In genomic region chr9:36204906-36205547, GRCh38 we compare ENCODE assay signal across 11 cellular contexts. TPM values are rescaled to one million over a fixed set of nuclear protein-coding genes. Genes with fewer than 3 reads are reported as not detected.
DNase-seq lines count a peak whose midpoint lies in the region; ATAC-seq and TF ChIP-seq lines count a peak whose summit lies in the region.
"Had no signal": no experiment of that assay in that cellular context is flagged by ENCODE, and none has a peak within 500 bp of the region (broad histone marks: within the 10 kb centered on the region; RNA-seq: fewer than 3 reads in every experiment).

No MANE protein-coding gene starts in this region.

- H3F3A ChIP-seq in neural progenitor cell (ENCODE audit: low read depth), result no peaks in the 10 kb centered on the region

- no peak for DNase-seq in GM13977 (ENCODE audit: low spot score)
- no peak for DNase-seq in Panc1 (ENCODE audit: low read depth, low spot score)
- DNase-seq in fibroblast of pulmonary artery (ENCODE audit: low read depth), result no peak
- DNase-seq in neural progenitor cell (ENCODE audit: low spot score), result peak; percentile 35
- no peak for DNase-seq in pons (ENCODE audit: low spot score)
- DNase-seq in kidney glomerular epithelial cell (lab: John Stamatoyannopoulos, UW), result no peak
- DNase-seq in activated CD4-positive, alpha-beta T cell treated with anti-CD3 and anti-CD28 coated beads, Interleukin-2, amount 10 ng/mL, durations not matched to agents 24 days and 14 days, result no peak
- DNase-seq: NCI-H1930, T-helper 1 cell had no signal

- H3K27ac ChIP-seq in Panc1 (ENCODE audit: low read length), result no peak overlapping the region
- H3K27ac ChIP-seq in neural progenitor cell, result no peak overlapping the region

- H2AFZ ChIP-seq in neural progenitor cell (replicated peaks), result no peak overlapping the region

- H3K4me1 Mint-ChIP-seq in neural progenitor cell, result peaks cover 13% of the 10 kb centered on the region
- peaks cover 37% of the 10 kb centered on the region for H3K4me1 Mint-ChIP-seq in activated CD4-positive, alpha-beta T cell treated with anti-CD3 and anti-CD28 coated beads, Interleukin-2, amount 10 ng/mL, durations not matched to agents 24 days and 14 days

- H3K9me3 Mint-ChIP-seq in neural progenitor cell, result no peaks in the 10 kb centered on the region
- H3K9me3 Mint-ChIP-seq in activated CD4-positive, alpha-beta T cell treated with anti-CD3 and anti-CD28 coated beads, Interleukin-2, amount 10 ng/mL, durations not matched to agents 24 days and 14 days, result no peaks in the 10 kb centered on the region
- H3K9me3 Mint-ChIP-seq: activated T-helper 1 cell treated with anti-CD3 and anti-CD28 coated beads, Interleukin-12 subunit alpha, Interleukin-12 subunit beta, Interleukin-2, Interleukin-4 antibody, amounts not matched to agents 30 ng/mL and 10 ng/mL and 1 ng/mL, durations not matched to agents 14 hours and 24 hours and 36 hours had no signal

- CTCF ChIA-PET in Panc1 (lab: Charles Lee), result interaction anchor here (1.2 kb wide), 1 partner anchor 13 kb away, joined by 4 read pairs; no protein-coding TSS in a partner anchor

- H3K27me3 ChIP-seq in Panc1 (ENCODE audit: control insufficient read depth, insufficient read depth, low read length) (no peaks in the 10 kb centered on the region), neural progenitor cell (no peaks in the 10 kb centered on the region)

- no peak overlapping the region for H3K4me3 Mint-ChIP-seq in neural progenitor cell
- H3K4me3 Mint-ChIP-seq in activated CD4-positive, alpha-beta T cell treated with anti-CD3 and anti-CD28 coated beads, Interleukin-2, amount 10 ng/mL, durations not matched to agents 24 days and 14 days, result no peak overlapping the region
- H3K4me3 Mint-ChIP-seq: activated T-helper 1 cell treated with anti-CD3 and anti-CD28 coated beads, Interleukin-12 subunit alpha, Interleukin-12 subunit beta, Interleukin-2, Interleukin-4 antibody, amounts not matched to agents 30 ng/mL and 10 ng/mL and 1 ng/mL, durations not matched to agents 14 hours and 24 hours and 36 hours had no signal

- intact Hi-C loops in Panc1 (cut with micrococcal nuclease; ENCODE audit: unreplicated experiment), result no loop called here
- intact Hi-C loops in activated CD4-positive, alpha-beta T cell treated with anti-CD3 and anti-CD28 coated beads, Interleukin-2, amount 10 ng/mL, durations not matched to agents 24 days and 14 days (cut with micrococcal nuclease), result no loop called here

- H3K27ac Mint-ChIP-seq in neural progenitor cell, result no peak overlapping the region
- no peak overlapping the region for H3K27ac Mint-ChIP-seq in activated CD4-positive, alpha-beta T cell treated with anti-CD3 and anti-CD28 coated beads, Interleukin-2, amount 10 ng/mL, durations not matched to agents 24 days and 14 days

- TF ChIP-seq CTCF in GM13977 (IDR thresholded peaks at IDR 0.05; ENCODE audit: extremely low read depth, insufficient read depth, missing control alignments), result peak; percentile 22
- TF ChIP-seq CTCF in Panc1 (IDR thresholded peaks at IDR 0.05), result no peak
- TF ChIP-seq CTCF in fibroblast of pulmonary artery (IDR thresholded peaks at IDR 0.05; ENCODE audit: low read length, missing control alignments), result peak; percentile 28
- TF ChIP-seq CTCF in neural progenitor cell (IDR thresholded peaks at IDR 0.05), result peak; percentile 43

- peaks cover 5% of the 10 kb centered on the region for H3K27me3 Mint-ChIP-seq in neural progenitor cell (ENCODE audit: insufficient read depth, low read depth)
- no peaks in the 10 kb centered on the region for H3K27me3 Mint-ChIP-seq in activated CD4-positive, alpha-beta T cell treated with anti-CD3 and anti-CD28 coated beads, Interleukin-2, amount 10 ng/mL, durations not matched to agents 24 days and 14 days

- in situ Hi-C loops in GM13977 (cut with MboI; ENCODE audit: low pct_unique_long_range_greater_than_20kb, low sequenced_read_pairs, unreplicated experiment), result no loop called here
- in situ Hi-C loops in Panc1 (cut with HindIII; ENCODE audit: low pct_unique_long_range_greater_than_20kb, low sequenced_read_pairs), result no loop called here

- H3K36me3 ChIP-seq in Panc1 (ENCODE audit: control insufficient read depth, insufficient read depth, low read length) (peaks cover 79% of the 10 kb centered on the region), neural progenitor cell (peaks cover 10% of the 10 kb centered on the region)

- no TSS peak for BruUV-seq in Panc1 (replicated peaks; lab: Mats Ljungman, UMichigan)

- no peak overlapping the region for H3K4me2 ChIP-seq in neural progenitor cell

- peaks cover 11% of the 10 kb centered on the region; the same call in 1 of the 2 replicates for H3K4me1 ChIP-seq in Panc1 (ENCODE audit: control insufficient read depth, insufficient read depth, low read length)
- H3K4me1 ChIP-seq in neural progenitor cell, result no peaks in the 10 kb centered on the region

- H3K79me2 ChIP-seq in neural progenitor cell (ENCODE audit: low read depth), result peaks cover 23% of the 10 kb centered on the region

- H3K9me3 ChIP-seq in Panc1 (ENCODE audit: control insufficient read depth, insufficient read depth, low read depth, low read length) (no peaks in the 10 kb centered on the region), neural progenitor cell (ENCODE audit: low read depth) (no peaks in the 10 kb centered on the region)

- POLR2A ChIA-PET in Panc1 (lab: Charles Lee), result no interaction called here

- ATAC-seq in Panc1, result peak; percentile 84
- ATAC-seq in HG02938 (IDR thresholded peaks at IDR 0.05; ENCODE audit: unreplicated experiment), result no peak

- no peak overlapping the region for H3K9ac ChIP-seq in neural progenitor cell

- peaks cover 41% of the 10 kb centered on the region for H3K36me3 Mint-ChIP-seq in neural progenitor cell
- peaks cover 85% of the 10 kb centered on the region for H3K36me3 Mint-ChIP-seq in activated CD4-positive, alpha-beta T cell treated with anti-CD3 and anti-CD28 coated beads, Interleukin-2, amount 10 ng/mL, durations not matched to agents 24 days and 14 days (ENCODE audit: low read depth)

- peaks cover 38% of the 10 kb centered on the region for H4K20me1 ChIP-seq in neural progenitor cell (ENCODE audit: low read depth)

- H3K4me3 ChIP-seq in Panc1 (ENCODE audit: low read depth in 2 of 2, low read length in 2 of 2), result no peak overlapping the region
- H3K4me3 ChIP-seq in fibroblast of pulmonary artery (replicated peaks; ENCODE audit: low read depth, low read length), result no peak overlapping the region
- no peak overlapping the region for H3K4me3 ChIP-seq in neural progenitor cell

RNA-seq across cellular contexts. Expression of gene CLTA, which starts 14.3 kb away (rescaled TPM):
- total RNA-seq in Panc1 (2021; ENCODE audit: unreplicated experiment), result 760 TPM
- 733 TPM for polyA plus RNA-seq in Panc1 (2012; ENCODE audit: insufficient read length)
- 199 and 203 TPM in 2 replicates for total RNA-seq in neural progenitor cell (ENCODE audit: low replicate concordance)
- 173 and 177 TPM in 2 replicates for total RNA-seq in activated CD4-positive, alpha-beta T cell treated with anti-CD3 and anti-CD28 coated beads, Interleukin-2, amount 10 ng/mL, durations not matched to agents 24 days and 14 days

RNA-seq across cellular contexts. Expression of gene CCIN, which starts 35.8 kb away (rescaled TPM):
- total RNA-seq in Panc1 (2021; ENCODE audit: unreplicated experiment) (0.13 TPM), neural progenitor cell (ENCODE audit: low replicate concordance) (not detected in 2 replicates)
- polyA plus RNA-seq in Panc1 (2012; ENCODE audit: insufficient read length), result not detected
- total RNA-seq in activated CD4-positive, alpha-beta T cell treated with anti-CD3 and anti-CD28 coated beads, Interleukin-2, amount 10 ng/mL, durations not matched to agents 24 days and 14 days, result not detected in 2 replicates
- total RNA-seq: activated T-helper 1 cell treated with anti-CD3 and anti-CD28 coated beads, Interleukin-12 subunit alpha, Interleukin-12 subunit beta, Interleukin-2, Interleukin-4 antibody, amounts not matched to agents 30 ng/mL and 10 ng/mL and 1 ng/mL, durations not matched to agents 14 hours and 24 hours and 36 hours had no signal

RNA-seq across cellular contexts. Expression of gene GNE, which starts 53.2 kb away (rescaled TPM):
- 107 TPM for total RNA-seq in Panc1 (2021; ENCODE audit: unreplicated experiment)
- 67.0 TPM for polyA plus RNA-seq in Panc1 (2012; ENCODE audit: insufficient read length)
- total RNA-seq in neural progenitor cell (ENCODE audit: low replicate concordance), result 25.2 and 26.8 TPM in 2 replicates
- total RNA-seq in activated CD4-positive, alpha-beta T cell treated with anti-CD3 and anti-CD28 coated beads, Interleukin-2, amount 10 ng/mL, durations not matched to agents 24 days and 14 days, result 22.2 and 23.3 TPM in 2 replicates
